In genomic region chr19:18650468-18651001, GRCh38 we compare ENCODE assay signal across 10 cellular contexts.
DNase-seq lines count a peak whose midpoint lies in the region; ATAC-seq and TF ChIP-seq lines count a peak whose summit lies in the region.
"Had no signal": no experiment of that assay in that cellular context is flagged by ENCODE, and none has a peak within 500 bp of the region (broad histone marks: within the 10 kb centered on the region; RNA-seq: fewer than 3 reads in every experiment).

No MANE protein-coding gene starts in this region.

- H3K4me3 ChIP-seq in coronary artery (peak overlapping the region; percentile 59), skin epidermis (no peak overlapping the region)

- DNase-seq in GM04503 (ENCODE audit: low read depth) (peak; percentile 49), coronary artery (ENCODE audit: low spot score) (peak; percentile 98), left kidney (ENCODE audit: low read depth, low spot score) (peak; percentile 39), OCI-M1 (lab: John Stamatoyannopoulos, UW) (no peak), NCI-H526 (lab: John Stamatoyannopoulos, UW) (no peak), activated T-cell treated with anti-CD3 and anti-CD28 coated beads for 4 hours (no peak)
- DNase-seq: activated T-cell treated with anti-CD3 and anti-CD28 coated beads, Interleukin-2, amount 50 U/mL, for 24 hours; NCI-H1417 treated with DMSO at 0.1 percent for 48 hours had no signal

- H3K27ac ChIP-seq in coronary artery = peak overlapping the region; percentile 96 to 98
- peak overlapping the region in 15 of 21 experiments; percentile 18 to 83 (median 62) for H3K27ac ChIP-seq in skin epidermis

- no peak for ATAC-seq in HG03097 (IDR thresholded peaks at IDR 0.05; ENCODE audit: low FRiP score, unreplicated experiment)

- no peak for TF ChIP-seq CTCF in coronary artery (IDR thresholded peaks at IDR 0.05)

Comparison
In these comparisons a context has a peak if more than half of its experiments do, and no peak if none do; other contexts are left out.
1. DNase-seq: peak in GM04503 (single experiment), coronary artery (single experiment) and left kidney (single experiment); none in OCI-M1 (single experiment), NCI-H526 (0 of 2) and activated T-cell treated with anti-CD3 and anti-CD28 coated beads for 4 hours (single experiment).